2 cellular contexts compared by ENCODE assay signal in the genomic region with DNA sequence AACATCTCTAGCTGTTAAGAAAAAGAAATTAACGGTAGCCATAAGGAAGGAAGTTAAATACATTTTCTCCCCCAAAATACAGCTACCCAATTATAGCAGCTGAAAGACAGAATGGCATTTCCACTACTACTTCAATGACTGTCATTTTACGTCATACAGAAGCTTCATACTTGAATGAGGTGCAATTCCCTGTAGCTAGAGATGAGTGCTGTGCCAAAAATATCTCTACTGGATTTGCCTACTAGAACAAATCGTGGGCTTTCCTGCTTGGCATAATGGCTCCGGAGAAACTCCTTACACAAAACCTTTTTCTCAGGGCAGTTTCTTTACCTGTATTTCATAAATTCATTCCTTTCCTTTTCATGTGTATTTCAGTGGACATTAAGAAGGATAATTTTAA.
TF ChIP-seq lines count a peak whose summit lies in the region.

No MANE protein-coding gene starts in this region.

TF ChIP-seq in HepG2, 621 proteins besides CTCF, POLR2A, EP300 and RAD21 (continued from another document):
- TF ChIP-seq NR2F2 (IDR thresholded peaks at IDR 0.05; ENCODE audit: borderline replicate concordance, low read depth) (no peak), ZSCAN12 (CRISPR knock-in tag; IDR thresholded peaks at IDR 0.05) (no peak)

TF ChIP-seq in neural cell, 6 proteins besides CTCF, POLR2A, EP300 and RAD21 (continued from another document):
- TF ChIP-seq, protein P1, sequence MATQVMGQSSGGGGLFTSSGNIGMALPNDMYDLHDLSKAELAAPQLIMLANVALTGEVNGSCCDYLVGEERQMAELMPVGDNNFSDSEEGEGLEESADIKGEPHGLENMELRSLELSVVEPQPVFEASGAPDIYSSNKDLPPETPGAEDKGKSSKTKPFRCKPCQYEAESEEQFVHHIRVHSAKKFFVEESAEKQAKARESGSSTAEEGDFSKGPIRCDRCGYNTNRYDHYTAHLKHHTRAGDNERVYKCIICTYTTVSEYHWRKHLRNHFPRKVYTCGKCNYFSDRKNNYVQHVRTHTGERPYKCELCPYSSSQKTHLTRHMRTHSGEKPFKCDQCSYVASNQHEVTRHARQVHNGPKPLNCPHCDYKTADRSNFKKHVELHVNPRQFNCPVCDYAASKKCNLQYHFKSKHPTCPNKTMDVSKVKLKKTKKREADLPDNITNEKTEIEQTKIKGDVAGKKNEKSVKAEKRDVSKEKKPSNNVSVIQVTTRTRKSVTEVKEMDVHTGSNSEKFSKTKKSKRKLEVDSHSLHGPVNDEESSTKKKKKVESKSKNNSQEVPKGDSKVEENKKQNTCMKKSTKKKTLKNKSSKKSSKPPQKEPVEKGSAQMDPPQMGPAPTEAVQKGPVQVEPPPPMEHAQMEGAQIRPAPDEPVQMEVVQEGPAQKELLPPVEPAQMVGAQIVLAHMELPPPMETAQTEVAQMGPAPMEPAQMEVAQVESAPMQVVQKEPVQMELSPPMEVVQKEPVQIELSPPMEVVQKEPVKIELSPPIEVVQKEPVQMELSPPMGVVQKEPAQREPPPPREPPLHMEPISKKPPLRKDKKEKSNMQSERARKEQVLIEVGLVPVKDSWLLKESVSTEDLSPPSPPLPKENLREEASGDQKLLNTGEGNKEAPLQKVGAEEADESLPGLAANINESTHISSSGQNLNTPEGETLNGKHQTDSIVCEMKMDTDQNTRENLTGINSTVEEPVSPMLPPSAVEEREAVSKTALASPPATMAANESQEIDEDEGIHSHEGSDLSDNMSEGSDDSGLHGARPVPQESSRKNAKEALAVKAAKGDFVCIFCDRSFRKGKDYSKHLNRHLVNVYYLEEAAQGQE (IDR thresholded peaks at IDR 0.05; ENCODE audit: borderline replicate concordance): no peak
